9 cellular contexts compared by ENCODE assay signal in genomic region chr16:88387941-88388627, GRCh38. TPM values are rescaled to one million over a fixed set of nuclear protein-coding genes. Genes with fewer than 3 reads are reported as not detected.
DNase-seq lines count a peak whose midpoint lies in the region; TF ChIP-seq lines count a peak whose summit lies in the region.
"Had no signal": no experiment of that assay in that cellular context is flagged by ENCODE, and none has a peak within 500 bp of the region (broad histone marks: within the 10 kb centered on the region; RNA-seq: fewer than 3 reads in every experiment).

No MANE protein-coding gene starts in this region.

- TF ChIP-seq RAD21 in liver (IDR thresholded peaks at IDR 0.05), result no peak

- H3K9ac ChIP-seq in liver (ENCODE audit: low read depth in 1 of 2, low read length in 2 of 2), result no peak overlapping the region

- DNase-seq in LNCaP clone FGC (ENCODE audit: low read depth), result peak; percentile 36
- peak; percentile 28 for DNase-seq in dermis blood vessel endothelial cell
- peak; percentile 33 for DNase-seq in superior temporal gyrus (ENCODE audit: extremely low spot score)
- no peak for DNase-seq in NOMO-1 treated with DMSO at 0.1 percent for 48 hours (lab: John Stamatoyannopoulos, UW; ENCODE audit: unreplicated experiment)
- DNase-seq in AML-193 (lab: John Stamatoyannopoulos, UW), result no peak
- no peak for DNase-seq in middle frontal gyrus (ENCODE audit: extremely low spot score, low spot score)
- DNase-seq in uterus, result no peak

- H3K36me3 ChIP-seq in liver (ENCODE audit: control insufficient read depth in 4 of 4, insufficient read depth in 3 of 4, low read depth in 1 of 4, low read length in 3 of 4) (no peaks in the 10 kb centered on the region), uterus (no peaks in the 10 kb centered on the region)

- 50% methylated on average over 27 of the region's 27 CpGs for WGBS in liver

- TF ChIP-seq POLR2A in uterus (IDR thresholded peaks at IDR 0.05), result no peak

- intact Hi-C loops in uterus (cut with DNase I; ENCODE audit: low total_unique reads), result no loop called here

- H3K4me3 ChIP-seq in LNCaP clone FGC (ENCODE audit: low read depth, low read length) (no peak overlapping the region), liver (ENCODE audit: low read depth in 1 of 3, low read length in 3 of 3) (no peak overlapping the region), uterus (no peak overlapping the region)

- no peaks in the 10 kb centered on the region for H3K9me3 ChIP-seq in liver (ENCODE audit: control insufficient read depth in 4 of 4, low read length in 3 of 4)
- no peaks in the 10 kb centered on the region for H3K9me3 ChIP-seq in uterus

- H3K27ac ChIP-seq in liver (ENCODE audit: low read depth in 1 of 2, low read length in 2 of 2) (no peak overlapping the region), uterus (no peak overlapping the region)

- peaks cover 0 to 4% (median 1%) of the 10 kb centered on the region in 4 donors for H3K27me3 ChIP-seq in liver (ENCODE audit: control insufficient read depth in 4 of 4, insufficient read depth in 4 of 4, low read length in 3 of 4)
- H3K27me3 ChIP-seq in uterus, result no peaks in the 10 kb centered on the region

- no peak for TF ChIP-seq CTCF in LNCaP clone FGC (IDR thresholded peaks at IDR 0.05; ENCODE audit: control insufficient read depth, extremely low read depth, insufficient read depth)
- no peak for TF ChIP-seq CTCF in liver (IDR thresholded peaks at IDR 0.05; ENCODE audit: low read depth, low read length, missing input control)
- no peak for TF ChIP-seq CTCF in uterus (IDR thresholded peaks at IDR 0.05)

- H3K4me1 ChIP-seq in liver (ENCODE audit: control insufficient read depth in 4 of 4, insufficient read depth in 4 of 4, low read length in 3 of 4) (peaks cover 0 to 9% (median 2%) of the 10 kb centered on the region in 4 donors), uterus (no peaks in the 10 kb centered on the region)

TF ChIP-seq in liver, 16 proteins besides CTCF, POLR2A, EP300 and RAD21:
- TF ChIP-seq JUND (IDR thresholded peaks at IDR 0.05) (no peak), SP1 (IDR thresholded peaks at IDR 0.05) (peak; percentile 49), FOXA1 (IDR thresholded peaks at IDR 0.05) (no peak), TAF1 (conservative IDR thresholded peaks at IDR 0.05) (no peak)

RNA-seq across cellular contexts. Expression of gene ZNF469, which starts 5.3 kb away (rescaled TPM):
- total RNA-seq in dermis blood vessel endothelial cell, result 0.79 and 1.0 TPM in 2 replicates
- under 1 TPM; 0.42 to 0.50 TPM for total RNA-seq in liver
- polyA plus RNA-seq in liver, result under 1 TPM; 0.04 to 0.30 TPM
- total RNA-seq in uterus, result 1 to 10 TPM in 2 of 4 donors, under 1 TPM in 1, not detected in 1; 0.51 to 7.9 (median 2.8) TPM
- total RNA-seq: SK-MEL-5 had no signal

Comparison
In these comparisons a context has a peak if more than half of its experiments do, and no peak if none do; other contexts are left out.
1. DNase-seq: peak in LNCaP clone FGC (single experiment), dermis blood vessel endothelial cell (single experiment) and superior temporal gyrus (single experiment); none in NOMO-1 treated with DMSO at 0.1 percent for 48 hours (single experiment), AML-193 (0 of 2), middle frontal gyrus (single experiment) and uterus (0 of 2).